ENCODE assay signal across 1 cellular context in genomic region chr7:43727003-43727402, GRCh38.
A peak's percentile ranks its signal among the peaks of the same experiment; 100 is the strongest.
TF ChIP-seq lines count a peak whose summit lies in the region.

No MANE protein-coding gene starts in this region.

TF ChIP-seq in HepG2, 621 proteins besides CTCF, POLR2A, EP300 and RAD21:
- TF ChIP-seq ZNF7 (CRISPR knock-in tag; IDR thresholded peaks at IDR 0.05) (peak; percentile 97), NFKBIZ (CRISPR knock-in tag; IDR thresholded peaks at IDR 0.05) (no peak)
